Comparison of ENCODE assay signal across 9 cellular contexts in the genomic region with DNA sequence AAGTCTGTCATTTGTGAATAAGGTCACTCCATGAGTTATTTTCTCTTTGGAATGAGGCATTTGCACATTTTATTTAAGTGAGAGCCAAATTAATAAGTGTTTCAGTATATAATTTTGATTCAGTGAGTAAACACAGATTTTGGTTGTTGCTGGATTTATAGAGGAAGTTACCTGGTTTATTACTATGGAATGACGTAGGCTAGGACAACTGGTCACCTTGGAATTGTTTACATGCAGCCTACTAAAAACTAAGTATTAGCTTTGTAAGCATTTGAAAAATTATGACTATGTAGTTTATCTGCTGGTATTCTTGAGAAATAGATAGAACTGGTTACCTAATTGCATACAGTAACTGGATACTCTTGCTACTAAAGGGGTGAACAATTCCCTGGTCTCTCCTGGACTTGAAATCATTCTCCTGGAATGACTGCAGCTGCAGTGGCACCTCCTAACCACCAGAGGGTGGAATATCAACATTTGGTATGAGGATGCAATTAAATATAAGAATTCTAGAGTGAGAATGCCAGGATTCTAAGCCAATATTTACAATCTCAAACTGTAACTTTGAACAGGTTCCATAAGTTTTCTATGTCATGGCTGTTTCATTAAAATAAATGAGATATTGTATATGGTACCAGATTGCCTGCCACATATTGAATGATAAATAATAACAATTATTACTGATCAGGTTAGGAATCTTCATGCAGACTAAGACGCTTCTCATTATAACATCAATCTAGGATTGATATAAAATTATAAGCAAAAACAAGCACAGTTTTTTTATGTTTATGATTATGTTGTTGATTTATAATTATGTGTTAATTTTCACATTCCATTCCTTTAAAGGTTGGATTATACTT. TPM values are rescaled to one million over a fixed set of nuclear protein-coding genes. Genes with fewer than 3 reads are reported as not detected.
DNase-seq lines count a peak whose midpoint lies in the region; ATAC-seq, FAIRE-seq and TF ChIP-seq lines count a peak whose summit lies in the region.
"Had no signal": no experiment of that assay in that cellular context is flagged by ENCODE, and none has a peak within 500 bp of the region (broad histone marks: within the 10 kb centered on the region; RNA-seq: fewer than 3 reads in every experiment).

No MANE protein-coding gene starts in this region.

- TF ChIP-seq CTCF in nephron (IDR thresholded peaks at IDR 0.05; ENCODE audit: unreplicated experiment in 3 of 3), result peak; percentile 95 to 98 (median 96)

- H3K27ac Mint-ChIP-seq in nephron (no peak overlapping the region), immature natural killer cell (no peak overlapping the region)

- no peaks in the 10 kb centered on the region for H3K36me3 Mint-ChIP-seq in nephron (ENCODE audit: low read depth)
- H3K36me3 Mint-ChIP-seq in immature natural killer cell, result peaks cover 0 to 5% (median 0%) of the 10 kb centered on the region in 3 donors

- no peaks in the 10 kb centered on the region for H3K4me1 Mint-ChIP-seq in nephron
- no peaks in the 10 kb centered on the region for H3K4me1 Mint-ChIP-seq in immature natural killer cell

- no peak overlapping the region for H3K4me3 Mint-ChIP-seq in nephron
- no peak overlapping the region for H3K4me3 Mint-ChIP-seq in immature natural killer cell

- FAIRE-seq in endometrium (lab: Jason Lieb, UNC), result peak; percentile 55
- FAIRE-seq: A204.1 had no signal

- H3K9me3 Mint-ChIP-seq in nephron (peaks cover 3% of the 10 kb centered on the region), immature natural killer cell (peaks cover 3 to 13% (median 7%) of the 10 kb centered on the region in 6 donors)

- peak; percentile 62 for DNase-seq in DMS 273 (lab: John Stamatoyannopoulos, UW; ENCODE audit: unreplicated experiment)
- DNase-seq in DMS 273 treated with DMSO at 0.1 percent for 48 hours (lab: John Stamatoyannopoulos, UW), result no peak
- peak; percentile 8 for DNase-seq in HK-2 (ENCODE audit: unreplicated experiment)
- peak; percentile 5 to 34 for DNase-seq in SHP77 (lab: John Stamatoyannopoulos, UW)
- DNase-seq in immature natural killer cell, result no peak

- no peak for ATAC-seq in HG03159 (IDR thresholded peaks at IDR 0.05; ENCODE audit: unreplicated experiment)

- H3K27me3 Mint-ChIP-seq in nephron (ENCODE audit: low read depth) (no peaks in the 10 kb centered on the region), immature natural killer cell (ENCODE audit: low read depth in 3 of 3) (peaks cover 0 to 3% (median 0%) of the 10 kb centered on the region in 3 donors)

RNA-seq across cellular contexts. Expression of a gene that starts 3.5 kb away (rescaled TPM):
- polyA plus RNA-seq in immature natural killer cell, result not detected

RNA-seq across cellular contexts. Expression of a gene that starts 7.5 kb away (rescaled TPM):
- polyA plus RNA-seq in immature natural killer cell, result not detected

RNA-seq across cellular contexts. Expression of a gene that starts 20.8 kb away (rescaled TPM):
- polyA plus RNA-seq in immature natural killer cell, result not detected

RNA-seq across cellular contexts. Expression of a gene that starts 31.1 kb away (rescaled TPM):
- not detected for polyA plus RNA-seq in immature natural killer cell

RNA-seq across cellular contexts. Expression of a gene that starts 51.6 kb away (rescaled TPM):
- not detected for polyA plus RNA-seq in immature natural killer cell

Comparison
In these comparisons a context has a peak if more than half of its experiments do, and no peak if none do; other contexts are left out.
1. DNase-seq: peak in DMS 273 (single experiment), HK-2 (single experiment) and SHP77 (2 of 2); none in DMS 273 treated with DMSO at 0.1 percent for 48 hours (single experiment) and immature natural killer cell (0 of 3).